18 cellular contexts compared by ENCODE assay signal in the genomic region with DNA sequence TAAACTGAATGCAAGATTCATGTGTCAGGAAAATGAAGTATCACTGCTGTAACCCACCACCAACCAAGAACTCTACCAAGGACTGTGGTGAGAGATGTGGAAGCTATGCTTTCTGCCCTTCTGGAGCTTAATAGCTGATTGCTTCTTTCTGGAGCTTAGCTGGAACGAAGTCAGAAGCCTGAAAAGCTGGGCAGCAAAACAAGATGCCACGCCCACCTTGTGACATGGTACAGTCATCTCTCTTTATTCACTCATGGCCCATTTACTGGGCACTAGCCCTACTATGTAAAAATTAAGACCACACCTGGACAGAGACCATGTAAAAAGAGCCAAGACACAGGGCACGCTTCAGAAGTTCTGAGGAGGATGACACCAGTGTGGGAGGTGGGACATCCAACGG. TPM values are rescaled to one million over a fixed set of nuclear protein-coding genes. Genes with fewer than 3 reads are reported as not detected.
DNase-seq lines count a peak whose midpoint lies in the region; ATAC-seq and TF ChIP-seq lines count a peak whose summit lies in the region.
"Had no signal": no experiment of that assay in that cellular context is flagged by ENCODE, and none has a peak within 500 bp of the region (broad histone marks: within the 10 kb centered on the region; RNA-seq: fewer than 3 reads in every experiment).

No MANE protein-coding gene starts in this region.

- H3K36me3 ChIP-seq in heart right ventricle: peaks cover 0 to 28% (median 16%) of the 10 kb centered on the region in 9 donors
- H3K36me3 ChIP-seq in breast epithelium: no peaks in the 10 kb centered on the region
- no peaks in the 10 kb centered on the region for H3K36me3 ChIP-seq in uterus

- H3K27ac ChIP-seq in heart right ventricle (peak overlapping the region in 6 of 10 donors; percentile 7 to 89 (median 76)), breast epithelium (peak overlapping the region; percentile 75 to 82), uterus (peak overlapping the region; percentile 85 to 89)

- H3K9me3 Mint-ChIP-seq in neural crest cell: peaks cover 2% of the 10 kb centered on the region
- H3K9me3 Mint-ChIP-seq: CD8-positive, alpha-beta memory T cell had no signal

- no peaks in the 10 kb centered on the region for H3K9me3 ChIP-seq in heart right ventricle
- no peaks in the 10 kb centered on the region for H3K9me3 ChIP-seq in breast epithelium
- H3K9me3 ChIP-seq in uterus: no peaks in the 10 kb centered on the region
- H3K9me3 ChIP-seq: upper lobe of left lung had no signal

- no peak overlapping the region for H3K4me3 ChIP-seq in heart right ventricle
- no peak overlapping the region for H3K4me3 ChIP-seq in breast epithelium
- H3K4me3 ChIP-seq in uterus: no peak overlapping the region
- H3K4me3 ChIP-seq: skin epidermis, upper lobe of left lung had no signal

- peaks cover 19% of the 10 kb centered on the region for H3K27me3 Mint-ChIP-seq in neural crest cell (ENCODE audit: low read depth)

- no peak for DNase-seq in heart right ventricle
- no peak for DNase-seq in Right ventricle myocardium inferior (ENCODE audit: missing footprints)
- no peak for DNase-seq in breast epithelium (ENCODE audit: low spot score in 2 of 2)
- DNase-seq in neural crest cell (ENCODE audit: low read depth, low spot score): no peak
- no peak for DNase-seq in uterus
- DNase-seq in COLO668 (lab: John Stamatoyannopoulos, UW; ENCODE audit: unreplicated experiment): no peak
- no peak for DNase-seq in 8988T
- DNase-seq in GM13976 (ENCODE audit: low spot score): no peak
- DNase-seq: activated effector memory CD4-positive, alpha-beta T cell treated with anti-CD3 and anti-CD28 coated beads, Interleukin-2, amount 50 U/mL, for 16 hours; CD8-positive, alpha-beta memory T cell; cortex of kidney; head of caudate nucleus; NCI-H345; SHP77; T-helper 2 cell; upper lobe of left lung had no signal

- TF ChIP-seq CTCF in heart right ventricle (IDR thresholded peaks at IDR 0.05) (no peak), breast epithelium (IDR thresholded peaks at IDR 0.05) (no peak), neural crest cell (conservative IDR thresholded peaks at IDR 0.05) (no peak), uterus (IDR thresholded peaks at IDR 0.05) (no peak), GM13976 (IDR thresholded peaks at IDR 0.05; ENCODE audit: borderline replicate concordance, control extremely low read depth, extremely low read depth, insufficient read depth, missing control alignments) (no peak)

- intact Hi-C loops in heart right ventricle (cut with DNase I): loop anchor here in 4 of 10 donors (5.0 to 10.0 kb wide), 4 partner anchors 47 to 63 kb away; a partner anchor contains a TSS
- intact Hi-C loops in Right ventricle myocardium inferior (cut with DNase I): no loop called here
- intact Hi-C loops in breast epithelium (cut with DNase I; ENCODE audit: low total_unique reads): no loop called here
- intact Hi-C loops in uterus (cut with DNase I; ENCODE audit: low total_unique reads): no loop called here

- in situ Hi-C loops in GM13976 (cut with MboI; ENCODE audit: low sequenced_read_pairs, unreplicated experiment): no loop called here

- peaks cover 23 to 57% (median 50%) of the 10 kb centered on the region in 9 donors for H3K4me1 ChIP-seq in heart right ventricle
- peaks cover 7 to 12% of the 10 kb centered on the region in 2 donors for H3K4me1 ChIP-seq in breast epithelium
- peaks cover 0 to 7% of the 10 kb centered on the region in 2 donors for H3K4me1 ChIP-seq in uterus

- H3K4me1 Mint-ChIP-seq in neural crest cell: peaks cover 22% of the 10 kb centered on the region

- H3K27ac Mint-ChIP-seq in neural crest cell (ENCODE audit: unreplicated experiment): peak overlapping the region; percentile 43

- H3K27me3 ChIP-seq in heart right ventricle (no peaks in the 10 kb centered on the region), breast epithelium (no peaks in the 10 kb centered on the region), uterus (no peaks in the 10 kb centered on the region)
- H3K27me3 ChIP-seq: upper lobe of left lung had no signal

- ATAC-seq in heart right ventricle (no peak), Right ventricle myocardium inferior (no peak)
- ATAC-seq: activated CD4-positive, CD25-positive, alpha-beta regulatory T cell treated with anti-CD3 and anti-CD28 coated beads, Interleukin-2, amount 50 U/mL, for 24 hours had no signal

- WGBS in heart right ventricle, 2 donors: 90 to 94% methylated on average over 4 of the region's 4 CpGs

- no peak for TF ChIP-seq POLR2A in breast epithelium (IDR thresholded peaks at IDR 0.05)
- TF ChIP-seq POLR2A in uterus (IDR thresholded peaks at IDR 0.05): no peak

- no peak overlapping the region for H3K4me3 Mint-ChIP-seq in neural crest cell
- H3K4me3 Mint-ChIP-seq: CD8-positive, alpha-beta memory T cell had no signal

- peaks cover 15% of the 10 kb centered on the region for H3K36me3 Mint-ChIP-seq in neural crest cell (ENCODE audit: low read depth)

RNA-seq across cellular contexts. Expression of a gene that starts 48.1 kb away (rescaled TPM):
- total RNA-seq in heart right ventricle (10 to 100 TPM; 44.2 to 60.5 (median 55.3) TPM), Right ventricle myocardium inferior (56.1 TPM), breast epithelium (10 to 100 TPM; 47.5 to 70.7 (median 69.6) TPM), neural crest cell (19.2 TPM in 2 replicates), uterus (10 to 100 TPM; 23.8 to 43.4 (median 35.6) TPM)
- polyA plus RNA-seq in heart right ventricle: 10 to 100 TPM; 15.9 to 22.3 TPM
